Comparison of ENCODE assay signal across 1 cellular context in genomic region chr9:125633116-125633743, GRCh38.
TF ChIP-seq lines count a peak whose summit lies in the region.

No MANE protein-coding gene starts in this region.

TF ChIP-seq in GM12878, 131 proteins besides CTCF, POLR2A, EP300 and RAD21 (continued from another document):
- TF ChIP-seq ZBTB40 (IDR thresholded peaks at IDR 0.05; ENCODE audit: borderline replicate concordance) (0 out of 2 replicates have a peak, but pooled peaks have one; percentile 43), RCOR1 (conservative IDR thresholded peaks at IDR 0.05; ENCODE audit: low read depth, low read length) (no peak), NFYA (IDR thresholded peaks at IDR 0.05; ENCODE audit: borderline replicate concordance, low read depth, low read length) (no peak), GATAD2B (conservative IDR thresholded peaks at IDR 0.05; ENCODE audit: low read depth) (no peak), NR2C1 (IDR thresholded peaks at IDR 0.05) (no peak), TAF1 (IDR thresholded peaks at IDR 0.05; ENCODE audit: borderline replicate concordance, low read depth, low read length) (no peak), SMARCA5 (IDR thresholded peaks at IDR 0.05) (peak; percentile 91), ZNF207 (IDR thresholded peaks at IDR 0.05; ENCODE audit: borderline replicate concordance) (peak; percentile 2; the same call in 1 of the 2 replicates), CREB1 (IDR thresholded peaks at IDR 0.05; ENCODE audit: low read depth) (no peak), RAD51 (IDR thresholded peaks at IDR 0.05) (no peak), CREM (IDR thresholded peaks at IDR 0.05; ENCODE audit: low read depth) (no peak), EZH2 (IDR thresholded peaks at IDR 0.05; ENCODE audit: borderline replicate concordance, control insufficient read depth, low read depth, low read length) (no peak), SIX5 (IDR thresholded peaks at IDR 0.05; ENCODE audit: low read depth, low read length, severe bottlenecking) (no peak), ATF7 (IDR thresholded peaks at IDR 0.05; ENCODE audit: low read depth) (no peak), PAX5 (IDR thresholded peaks at IDR 0.05; ENCODE audit: borderline replicate concordance, low read depth, low read length) (no peak), MEF2B (IDR thresholded peaks at IDR 0.05; ENCODE audit: partially characterized antibody, poor library complexity, severe bottlenecking) (no peak)
- TF ChIP-seq, protein P1, sequence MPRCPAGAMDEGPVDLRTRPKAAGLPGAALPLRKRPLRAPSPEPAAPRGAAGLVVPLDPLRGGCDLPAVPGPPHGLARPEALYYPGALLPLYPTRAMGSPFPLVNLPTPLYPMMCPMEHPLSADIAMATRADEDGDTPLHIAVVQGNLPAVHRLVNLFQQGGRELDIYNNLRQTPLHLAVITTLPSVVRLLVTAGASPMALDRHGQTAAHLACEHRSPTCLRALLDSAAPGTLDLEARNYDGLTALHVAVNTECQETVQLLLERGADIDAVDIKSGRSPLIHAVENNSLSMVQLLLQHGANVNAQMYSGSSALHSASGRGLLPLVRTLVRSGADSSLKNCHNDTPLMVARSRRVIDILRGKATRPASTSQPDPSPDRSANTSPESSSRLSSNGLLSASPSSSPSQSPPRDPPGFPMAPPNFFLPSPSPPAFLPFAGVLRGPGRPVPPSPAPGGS (IDR thresholded peaks at IDR 0.05; ENCODE audit: borderline replicate concordance, insufficient read depth, low read depth, low read length, poor library complexity, severe bottlenecking), result peak; percentile 21
